Comparison of ENCODE assay signal across 24 cellular contexts in genomic region chr3:98518816-98519215, GRCh38. TPM values are rescaled to one million over a fixed set of nuclear protein-coding genes. Genes with fewer than 3 reads are reported as not detected.
A peak's percentile ranks its signal among the peaks of the same experiment; 100 is the strongest.
DNase-seq lines count a peak whose midpoint lies in the region; ATAC-seq, FAIRE-seq and TF ChIP-seq lines count a peak whose summit lies in the region.
"Had no signal": no experiment of that assay in that cellular context is flagged by ENCODE, and none has a peak within 500 bp of the region (broad histone marks: within the 10 kb centered on the region; RNA-seq: fewer than 3 reads in every experiment).

No MANE protein-coding gene starts in this region.

- POLR2A ChIA-PET in activated CD4-positive, alpha-beta T cell treated with anti-CD3 and anti-CD28 coated beads, Interleukin-2, amount 10 ng/mL, durations not matched to agents 7 days and 5 days (lab: Charles Lee): no interaction called here
- POLR2A ChIA-PET in activated CD4-positive, alpha-beta memory T cell treated with anti-CD3 and anti-CD28 coated beads for 36 hours (lab: Charles Lee): no interaction called here

- TF ChIP-seq POLR2A in H54 (IDR thresholded peaks at IDR 0.05; ENCODE audit: low read depth, low read length): no peak

- peaks cover 69% of the 10 kb centered on the region for H3K4me1 Mint-ChIP-seq in activated CD4-positive, alpha-beta T cell treated with anti-CD3 and anti-CD28 coated beads, Interleukin-2, amount 10 ng/mL, durations not matched to agents 7 days and 5 days
- H3K4me1 Mint-ChIP-seq in activated CD4-positive, alpha-beta memory T cell treated with anti-CD3 and anti-CD28 coated beads for 36 hours (ENCODE audit: low read depth): peaks cover 67% of the 10 kb centered on the region

- no peaks in the 10 kb centered on the region for H3K27me3 Mint-ChIP-seq in activated CD4-positive, alpha-beta T cell treated with anti-CD3 and anti-CD28 coated beads, Interleukin-2, amount 10 ng/mL, durations not matched to agents 7 days and 5 days
- H3K27me3 Mint-ChIP-seq in activated CD4-positive, alpha-beta memory T cell treated with anti-CD3 and anti-CD28 coated beads for 36 hours: no peaks in the 10 kb centered on the region
- H3K27me3 Mint-ChIP-seq: stimulated activated memory B cell treated with anti-CD40 and anti-IgM and Interleukin-4, amounts not matched to agents 10 μg/mL and 1 μg/mL and 100 μg/mL, for 72 hours had no signal

- no peak for FAIRE-seq in H54 (lab: Jason Lieb, UNC)
- FAIRE-seq: TTC549 had no signal

- no peaks in the 10 kb centered on the region for H3K27me3 ChIP-seq in dorsolateral prefrontal cortex
- H3K27me3 ChIP-seq: neural progenitor cell, Peyer's patch had no signal

- H3K4me3 ChIP-seq in dorsolateral prefrontal cortex: peak overlapping the region in 16 of 59 donors; percentile 3 to 96 (median 76)
- H3K4me3 ChIP-seq: neural progenitor cell, Peyer's patch had no signal

- H3K36me3 Mint-ChIP-seq in activated CD4-positive, alpha-beta T cell treated with anti-CD3 and anti-CD28 coated beads, Interleukin-2, amount 10 ng/mL, durations not matched to agents 7 days and 5 days (ENCODE audit: low read depth): peaks cover 88% of the 10 kb centered on the region
- peaks cover 71% of the 10 kb centered on the region for H3K36me3 Mint-ChIP-seq in activated CD4-positive, alpha-beta memory T cell treated with anti-CD3 and anti-CD28 coated beads for 36 hours

- H3K4me3 Mint-ChIP-seq in activated CD4-positive, alpha-beta T cell treated with anti-CD3 and anti-CD28 coated beads, Interleukin-2, amount 10 ng/mL, durations not matched to agents 7 days and 5 days: peak overlapping the region; percentile 89
- peak overlapping the region; percentile 91 for H3K4me3 Mint-ChIP-seq in activated CD4-positive, alpha-beta memory T cell treated with anti-CD3 and anti-CD28 coated beads for 36 hours
- H3K4me3 Mint-ChIP-seq: neural progenitor cell had no signal

- peak overlapping the region; percentile 84 for H3K27ac Mint-ChIP-seq in activated CD4-positive, alpha-beta T cell treated with anti-CD3 and anti-CD28 coated beads, Interleukin-2, amount 10 ng/mL, durations not matched to agents 7 days and 5 days
- peak overlapping the region; percentile 76 for H3K27ac Mint-ChIP-seq in activated CD4-positive, alpha-beta memory T cell treated with anti-CD3 and anti-CD28 coated beads for 36 hours
- H3K27ac Mint-ChIP-seq: neural progenitor cell; stimulated activated memory B cell treated with anti-CD40 and anti-IgM and Interleukin-4, amounts not matched to agents 10 μg/mL and 1 μg/mL and 100 μg/mL, for 72 hours had no signal

- peaks cover 3% of the 10 kb centered on the region for H3K9me3 Mint-ChIP-seq in activated CD4-positive, alpha-beta T cell treated with anti-CD3 and anti-CD28 coated beads, Interleukin-2, amount 10 ng/mL, durations not matched to agents 7 days and 5 days
- H3K9me3 Mint-ChIP-seq in activated CD4-positive, alpha-beta memory T cell treated with anti-CD3 and anti-CD28 coated beads for 36 hours: no peaks in the 10 kb centered on the region
- H3K9me3 Mint-ChIP-seq: CD14-positive monocyte; neural progenitor cell; stimulated activated memory B cell treated with anti-CD40 and anti-IgM and Interleukin-4, amounts not matched to agents 10 μg/mL and 1 μg/mL and 100 μg/mL, for 72 hours had no signal

- DNase-seq in activated CD4-positive, alpha-beta T cell treated with anti-CD3 and anti-CD28 coated beads, Interleukin-2, amount 10 ng/mL, durations not matched to agents 7 days and 5 days: no peak
- DNase-seq in activated CD4-positive, alpha-beta T cell treated with anti-CD3 and anti-CD28 coated beads for 4 hours: no peak
- DNase-seq in activated CD4-positive, alpha-beta memory T cell treated with anti-CD3 and anti-CD28 coated beads for 36 hours: no peak
- DNase-seq in dorsolateral prefrontal cortex (peak in 2 of 10 donors; percentile 39 to 61), pons (ENCODE audit: low spot score) (peak; percentile 99), GM19240 (ENCODE audit: insufficient read length, low spot score) (no peak), H54 (ENCODE audit: insufficient read length, low spot score) (no peak)
- DNase-seq: activated CD4-positive, alpha-beta T cell treated with anti-CD3 and anti-CD28 coated beads, Interleukin-2, amount 50 U/mL, for 48 hours; activated gamma-delta T cell treated with Interleukin-2 at 50 U/mL for 16 hours; DMS79; effector CD8-positive, alpha-beta T cell; NCI-H1417 treated with DMSO at 0.1 percent for 48 hours; Peyer's patch had no signal

- ATAC-seq in GM18517 (IDR thresholded peaks at IDR 0.05; ENCODE audit: unreplicated experiment): no peak
- ATAC-seq: stimulated activated memory B cell treated with anti-CD40 and anti-IgM and Interleukin-4, amounts not matched to agents 10 μg/mL and 1 μg/mL and 100 μg/mL, for 72 hours had no signal

- CTCF ChIA-PET in activated CD4-positive, alpha-beta T cell treated with anti-CD3 and anti-CD28 coated beads, Interleukin-2, amount 10 ng/mL, durations not matched to agents 7 days and 5 days (lab: Charles Lee): no interaction called here
- CTCF ChIA-PET in activated CD4-positive, alpha-beta memory T cell treated with anti-CD3 and anti-CD28 coated beads for 36 hours (lab: Charles Lee): no interaction called here

- peak in 5 of 56 donors; percentile 4 to 20 (median 13) for TF ChIP-seq CTCF in dorsolateral prefrontal cortex (IDR thresholded peaks at IDR 0.05 in 54 of 56, conservative IDR thresholded peaks at IDR 0.05 in 2 of 56; ENCODE audit: low read depth in 1 of 56, partially characterized antibody in 56 of 56)

- peak overlapping the region; percentile 68 to 100 (median 97) for H3K27ac ChIP-seq in dorsolateral prefrontal cortex
- H3K27ac ChIP-seq: neural progenitor cell, Peyer's patch had no signal

- intact Hi-C loops in activated CD4-positive, alpha-beta memory T cell treated with anti-CD3 and anti-CD28 coated beads for 36 hours (cut with micrococcal nuclease): loop anchor here (5.0 kb wide), 1 partner anchor 187 kb away; no protein-coding TSS in a partner anchor
- intact Hi-C loops in dorsolateral prefrontal cortex (cut with DNase I): loop anchor here in 1 of 2 donors (5.0 kb wide), 1 partner anchor 482 kb away; the partner anchor contains the start of gene GABRR3

RNA-seq across cellular contexts. Expression of gene CLDND1, which starts 3.9 kb away (rescaled TPM):
- 100 to 1,000 TPM; 399 to 432 TPM for total RNA-seq in activated CD4-positive, alpha-beta T cell treated with anti-CD3 and anti-CD28 coated beads, Interleukin-2, amount 10 ng/mL, durations not matched to agents 7 days and 5 days
- total RNA-seq in activated CD4-positive, alpha-beta memory T cell treated with anti-CD3 and anti-CD28 coated beads for 36 hours: 100 to 1,000 TPM; 199 to 208 TPM
- 1,000 to 10,000 TPM in 22 of 120 experiments, 100 to 1,000 TPM in 98; 175 to 2,533 (median 594) TPM for total RNA-seq in dorsolateral prefrontal cortex

RNA-seq across cellular contexts. Expression of gene GPR15, which starts 13.0 kb away (rescaled TPM):
- total RNA-seq in activated CD4-positive, alpha-beta T cell treated with anti-CD3 and anti-CD28 coated beads, Interleukin-2, amount 10 ng/mL, durations not matched to agents 7 days and 5 days: 10 to 100 TPM; 31.0 to 35.0 TPM
- total RNA-seq in activated CD4-positive, alpha-beta memory T cell treated with anti-CD3 and anti-CD28 coated beads for 36 hours: 1 to 10 TPM; 2.8 to 3.0 TPM
- total RNA-seq in dorsolateral prefrontal cortex: under 1 TPM in 1 of 120 experiments, not detected in 119; 0.56 TPM
- total RNA-seq: HT1080, LHCN-M2, mesenteric fat pad, renal cortical epithelial cell had no signal

RNA-seq across cellular contexts. Expression of gene OR5K2, which starts 21.3 kb away (rescaled TPM):
- not detected for total RNA-seq in activated CD4-positive, alpha-beta T cell treated with anti-CD3 and anti-CD28 coated beads, Interleukin-2, amount 10 ng/mL, durations not matched to agents 7 days and 5 days
- not detected for total RNA-seq in activated CD4-positive, alpha-beta memory T cell treated with anti-CD3 and anti-CD28 coated beads for 36 hours
- total RNA-seq in dorsolateral prefrontal cortex: not detected
- total RNA-seq: fibroblast of lung, HT1080, LHCN-M2, mesenteric fat pad, Peyer's patch, renal cortical epithelial cell, ureter had no signal

RNA-seq across cellular contexts. Expression of gene OR5K1, which starts 55.8 kb away (rescaled TPM):
- total RNA-seq in activated CD4-positive, alpha-beta T cell treated with anti-CD3 and anti-CD28 coated beads, Interleukin-2, amount 10 ng/mL, durations not matched to agents 7 days and 5 days: not detected
- total RNA-seq in activated CD4-positive, alpha-beta memory T cell treated with anti-CD3 and anti-CD28 coated beads for 36 hours: not detected
- not detected for total RNA-seq in dorsolateral prefrontal cortex
- total RNA-seq: fibroblast of lung, HT1080, LHCN-M2, mesenteric fat pad, Peyer's patch, renal cortical epithelial cell, ureter had no signal

Comparison
In these comparisons a context has a peak if more than half of its experiments do, and no peak if none do; other contexts are left out.
1. RNA of gene GPR15, which starts 13.0 kb away (total RNA-seq): 31.0 to 35.0 TPM in activated CD4-positive, alpha-beta T cell treated with anti-CD3 and anti-CD28 coated beads, Interleukin-2, amount 10 ng/mL, durations not matched to agents 7 days and 5 days; 2.8 to 3.0 TPM in activated CD4-positive, alpha-beta memory T cell treated with anti-CD3 and anti-CD28 coated beads for 36 hours and 0.56 TPM in dorsolateral prefrontal cortex; every median in the first group is over 4 times any median in the second.